In the genomic region with DNA sequence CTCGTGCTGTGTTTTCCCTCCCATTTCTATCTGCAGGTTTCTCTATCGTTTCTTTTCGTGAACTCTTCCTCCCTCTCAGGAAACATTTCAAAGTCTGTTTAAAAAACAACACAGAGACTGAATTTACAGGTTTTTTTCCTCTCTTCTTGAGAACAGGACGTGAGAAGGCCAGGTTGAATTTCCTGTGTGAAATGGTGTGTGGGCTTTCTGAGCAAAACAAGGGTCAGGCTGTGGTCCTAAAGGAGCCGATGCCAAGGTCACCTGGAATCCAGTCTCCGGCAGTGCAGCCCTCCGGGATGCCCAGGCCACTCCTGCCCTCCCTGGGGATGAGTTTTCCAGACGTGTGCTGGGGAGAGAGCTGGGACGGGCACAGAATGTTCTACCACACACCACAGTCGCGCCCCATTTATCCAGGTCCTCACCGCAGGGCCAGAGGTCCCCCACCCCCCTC, we compare ENCODE assay signal across 18 cellular contexts.
DNase-seq lines count a peak whose midpoint lies in the region; ATAC-seq and TF ChIP-seq lines count a peak whose summit lies in the region.
"Had no signal": no experiment of that assay in that cellular context is flagged by ENCODE, and none has a peak within 500 bp of the region (broad histone marks: within the 10 kb centered on the region; RNA-seq: fewer than 3 reads in every experiment).

No MANE protein-coding gene starts in this region.

- peaks cover 19% of the 10 kb centered on the region for H3K36me3 Mint-ChIP-seq in stimulated activated naive CD8-positive, alpha-beta T cell treated with anti-CD3 and anti-CD28 coated beads, Interleukin-15, Interleukin-2, amounts not matched to agents 100 ng/mL and 50 ng/mL, for 24 hours (ENCODE audit: low read depth)
- peaks cover 17% of the 10 kb centered on the region for H3K36me3 Mint-ChIP-seq in activated T-helper 1 cell treated with anti-CD3 and anti-CD28 coated beads, Interleukin-12 subunit alpha, Interleukin-12 subunit beta, Interleukin-2, Interleukin-4 antibody, amounts not matched to agents 30 ng/mL and 10 ng/mL and 1 ng/mL, durations not matched to agents 14 hours and 24 hours and 36 hours (ENCODE audit: low read depth)
- H3K36me3 Mint-ChIP-seq: WTC11 had no signal

- no peak for TF ChIP-seq POLR2A in lower leg skin (IDR thresholded peaks at IDR 0.05)

- H3K4me3 Mint-ChIP-seq in stimulated activated naive CD8-positive, alpha-beta T cell treated with anti-CD3 and anti-CD28 coated beads, Interleukin-15, Interleukin-2, amounts not matched to agents 100 ng/mL and 50 ng/mL, for 24 hours, result peak overlapping the region; percentile 70
- peak overlapping the region; percentile 72 for H3K4me3 Mint-ChIP-seq in activated T-helper 1 cell treated with anti-CD3 and anti-CD28 coated beads, Interleukin-12 subunit alpha, Interleukin-12 subunit beta, Interleukin-2, Interleukin-4 antibody, amounts not matched to agents 30 ng/mL and 10 ng/mL and 1 ng/mL, durations not matched to agents 14 hours and 24 hours and 36 hours
- H3K4me3 Mint-ChIP-seq: WTC11 had no signal

- WGBS in lower leg skin, 2 donors, result 71 to 78% methylated on average over 12 of the region's 12 CpGs

- H3K4me1 ChIP-seq in mucosa of descending colon (ENCODE audit: low read depth), result no peaks in the 10 kb centered on the region
- H3K4me1 ChIP-seq: body of pancreas, pancreas had no signal

- peaks cover 4% of the 10 kb centered on the region for H3K9me3 Mint-ChIP-seq in stimulated activated naive CD8-positive, alpha-beta T cell treated with anti-CD3 and anti-CD28 coated beads, Interleukin-15, Interleukin-2, amounts not matched to agents 100 ng/mL and 50 ng/mL, for 24 hours
- peaks cover 10% of the 10 kb centered on the region for H3K9me3 Mint-ChIP-seq in activated T-helper 1 cell treated with anti-CD3 and anti-CD28 coated beads, Interleukin-12 subunit alpha, Interleukin-12 subunit beta, Interleukin-2, Interleukin-4 antibody, amounts not matched to agents 30 ng/mL and 10 ng/mL and 1 ng/mL, durations not matched to agents 14 hours and 24 hours and 36 hours

- H3K36me3 ChIP-seq in mucosa of descending colon (ENCODE audit: low read depth), result no peaks in the 10 kb centered on the region
- H3K36me3 ChIP-seq: pancreas had no signal

- no peak for ATAC-seq in stimulated activated naive CD8-positive, alpha-beta T cell treated with anti-CD3 and anti-CD28 coated beads, Interleukin-15, Interleukin-2, amounts not matched to agents 100 U/mL and 50 U/mL, for 24 hours
- ATAC-seq in mucosa of descending colon (peak; percentile 31), HG03460 (IDR thresholded peaks at IDR 0.05; ENCODE audit: unreplicated experiment) (no peak), HG02571 (IDR thresholded peaks at IDR 0.05; ENCODE audit: unreplicated experiment) (no peak)
- ATAC-seq: body of pancreas, HCT116, K562, left cardiac atrium, pancreas, WTC11 had no signal

- no peak for DNase-seq in stimulated activated naive CD8-positive, alpha-beta T cell treated with anti-CD3 and anti-CD28 coated beads, Interleukin-15, Interleukin-2, amounts not matched to agents 100 U/mL and 50 U/mL, for 24 hours
- DNase-seq in activated T-helper 1 cell treated with anti-CD3 and anti-CD28 coated beads, Interleukin-12 subunit alpha, Interleukin-12 subunit beta, Interleukin-2, Interleukin-4 antibody, amounts not matched to agents 30 ng/mL and 10 ng/mL and 1 ng/mL, durations not matched to agents 14 hours and 24 hours and 36 hours (ENCODE audit: low spot score), result no peak
- no peak for DNase-seq in mucosa of descending colon
- DNase-seq in lower leg skin (ENCODE audit: low spot score in 2 of 2), result no peak
- no peak for DNase-seq in hypothalamus (lab: John Stamatoyannopoulos, UW)
- DNase-seq: body of pancreas, left cardiac atrium, NCI-H1092 treated with DMSO at 0.1 percent for 48 hours, NCI-H2171, NCI-H82 had no signal

- no peak overlapping the region for H3K4me3 ChIP-seq in mucosa of descending colon
- H3K4me3 ChIP-seq in lower leg skin (ENCODE audit: low read depth, poor library complexity, severe bottlenecking), result no peak overlapping the region
- H3K4me3 ChIP-seq: body of pancreas, hepatocyte, K562, pancreas had no signal

- intact Hi-C loops in activated T-helper 1 cell treated with anti-CD3 and anti-CD28 coated beads, Interleukin-12 subunit alpha, Interleukin-12 subunit beta, Interleukin-2, Interleukin-4 antibody, amounts not matched to agents 30 ng/mL and 10 ng/mL and 1 ng/mL, durations not matched to agents 14 hours and 24 hours and 36 hours (cut with micrococcal nuclease), result loop anchor here (1.0 to 2.0 kb wide), 3 partner anchors 30 to 37 kb away; no protein-coding TSS in a partner anchor
- intact Hi-C loops in mucosa of descending colon (cut with DNase I, micrococcal nuclease), result no loop called here
- intact Hi-C loops in lower leg skin (cut with DNase I; ENCODE audit: low total_unique reads), result no loop called here

- TF ChIP-seq CTCF in mucosa of descending colon (IDR thresholded peaks at IDR 0.05) (no peak), lower leg skin (IDR thresholded peaks at IDR 0.05) (no peak)

- no peaks in the 10 kb centered on the region for H3K27me3 Mint-ChIP-seq in stimulated activated naive CD8-positive, alpha-beta T cell treated with anti-CD3 and anti-CD28 coated beads, Interleukin-15, Interleukin-2, amounts not matched to agents 100 ng/mL and 50 ng/mL, for 24 hours
- H3K27me3 Mint-ChIP-seq in activated T-helper 1 cell treated with anti-CD3 and anti-CD28 coated beads, Interleukin-12 subunit alpha, Interleukin-12 subunit beta, Interleukin-2, Interleukin-4 antibody, amounts not matched to agents 30 ng/mL and 10 ng/mL and 1 ng/mL, durations not matched to agents 14 hours and 24 hours and 36 hours (ENCODE audit: insufficient read depth), result no peaks in the 10 kb centered on the region

- H3K9me3 ChIP-seq in mucosa of descending colon, result no peaks in the 10 kb centered on the region
- H3K9me3 ChIP-seq: body of pancreas, pancreas had no signal

- peak overlapping the region; percentile 98 for H3K27ac Mint-ChIP-seq in stimulated activated naive CD8-positive, alpha-beta T cell treated with anti-CD3 and anti-CD28 coated beads, Interleukin-15, Interleukin-2, amounts not matched to agents 100 ng/mL and 50 ng/mL, for 24 hours
- H3K27ac Mint-ChIP-seq in activated T-helper 1 cell treated with anti-CD3 and anti-CD28 coated beads, Interleukin-12 subunit alpha, Interleukin-12 subunit beta, Interleukin-2, Interleukin-4 antibody, amounts not matched to agents 30 ng/mL and 10 ng/mL and 1 ng/mL, durations not matched to agents 14 hours and 24 hours and 36 hours, result peak overlapping the region; percentile 99
- H3K27ac Mint-ChIP-seq: WTC11 had no signal

- peaks cover 99% of the 10 kb centered on the region for H3K4me1 Mint-ChIP-seq in stimulated activated naive CD8-positive, alpha-beta T cell treated with anti-CD3 and anti-CD28 coated beads, Interleukin-15, Interleukin-2, amounts not matched to agents 100 ng/mL and 50 ng/mL, for 24 hours (ENCODE audit: low read depth)
- peaks cover 88% of the 10 kb centered on the region for H3K4me1 Mint-ChIP-seq in activated T-helper 1 cell treated with anti-CD3 and anti-CD28 coated beads, Interleukin-12 subunit alpha, Interleukin-12 subunit beta, Interleukin-2, Interleukin-4 antibody, amounts not matched to agents 30 ng/mL and 10 ng/mL and 1 ng/mL, durations not matched to agents 14 hours and 24 hours and 36 hours (ENCODE audit: low read depth)
